8 cellular contexts compared by ENCODE assay signal in the genomic region with DNA sequence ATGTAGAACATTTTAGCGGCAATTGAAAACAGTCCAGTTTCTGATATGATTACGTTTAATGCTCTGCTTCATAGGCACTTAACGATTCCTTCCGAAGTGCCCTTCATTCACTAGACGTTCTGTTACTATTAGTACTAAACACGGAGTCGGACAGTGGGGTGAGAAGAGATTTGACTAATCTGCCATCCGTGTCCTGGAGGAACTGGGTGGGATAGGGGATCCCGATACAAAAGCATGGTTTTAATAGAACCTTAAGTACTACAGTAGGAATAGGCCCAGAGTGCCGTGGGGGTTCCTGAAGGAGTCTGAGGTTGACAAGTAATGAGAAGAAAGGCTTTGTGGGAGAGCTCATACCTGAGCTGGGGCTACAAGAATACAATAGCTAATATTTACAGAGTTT. TPM values are rescaled to one million over a fixed set of nuclear protein-coding genes. Genes with fewer than 3 reads are reported as not detected.
DNase-seq lines count a peak whose midpoint lies in the region; ATAC-seq and TF ChIP-seq lines count a peak whose summit lies in the region.

No MANE protein-coding gene starts in this region.

- no peak for DNase-seq in activated T-cell treated with anti-CD3 and anti-CD28 coated beads, Interleukin-2, amount 50 U/mL, for 4 hours
- DNase-seq in activated T-cell treated with anti-CD3 and anti-CD28 coated beads, Interleukin-2, amount 50 U/mL, for 48 hours: no peak
- no peak for DNase-seq in activated T-helper 2 cell treated with anti-CD3 and anti-CD28 coated beads, Interferon-gamma antibody, Interleukin-2, Interleukin-4, amounts not matched to agents 10 μg/mL and 5 μg/mL and 100 μg/mL, durations not matched to agents 14 hours and 24 hours and 36 hours (ENCODE audit: low spot score)
- DNase-seq in kidney tubule cell (ENCODE audit: low spot score) (peak; percentile 2), tibial artery (no peak), HUDEP-2 (lab: John Stamatoyannopoulos, UW; ENCODE audit: unreplicated experiment in 76 of 76) (no peak)
- no peak for DNase-seq in stimulated activated CD4-positive, alpha-beta T cell treated with anti-CD3 and anti-CD28 coated beads, Interleukin-4, amount 100 ng/mL, for 4 hours

- TF ChIP-seq CTCF in tibial artery (IDR thresholded peaks at IDR 0.05): no peak

- peak overlapping the region; percentile 75 to 86 for H3K4me3 ChIP-seq in tibial artery

- H3K4me1 Mint-ChIP-seq in activated T-cell treated with anti-CD3 and anti-CD28 coated beads, Interleukin-2, amount 50 U/mL, for 4 hours (ENCODE audit: low read depth): peaks cover 26% of the 10 kb centered on the region
- H3K4me1 Mint-ChIP-seq in activated T-helper 2 cell treated with anti-CD3 and anti-CD28 coated beads, Interferon-gamma antibody, Interleukin-2, Interleukin-4, amounts not matched to agents 10 μg/mL and 5 μg/mL and 100 μg/mL, durations not matched to agents 14 hours and 24 hours and 36 hours (ENCODE audit: low read depth): peaks cover 17% of the 10 kb centered on the region

- peaks cover 0 to 17% (median 12%) of the 10 kb centered on the region in 4 donors for H3K4me1 ChIP-seq in tibial artery

- H3K4me3 Mint-ChIP-seq in activated T-cell treated with anti-CD3 and anti-CD28 coated beads, Interleukin-2, amount 50 U/mL, for 4 hours: peak overlapping the region; percentile 96
- H3K4me3 Mint-ChIP-seq in activated T-helper 2 cell treated with anti-CD3 and anti-CD28 coated beads, Interferon-gamma antibody, Interleukin-2, Interleukin-4, amounts not matched to agents 10 μg/mL and 5 μg/mL and 100 μg/mL, durations not matched to agents 14 hours and 24 hours and 36 hours (ENCODE audit: low read depth): peak overlapping the region; percentile 99

- H3K36me3 ChIP-seq in tibial artery: peaks cover 0 to 9% (median 6%) of the 10 kb centered on the region in 3 donors

- H3K27ac ChIP-seq in tibial artery: peak overlapping the region; percentile 78 to 80

- H3K9me3 Mint-ChIP-seq in activated T-cell treated with anti-CD3 and anti-CD28 coated beads, Interleukin-2, amount 50 U/mL, for 4 hours: peaks cover 10% of the 10 kb centered on the region
- H3K9me3 Mint-ChIP-seq in activated T-helper 2 cell treated with anti-CD3 and anti-CD28 coated beads, Interferon-gamma antibody, Interleukin-2, Interleukin-4, amounts not matched to agents 10 μg/mL and 5 μg/mL and 100 μg/mL, durations not matched to agents 14 hours and 24 hours and 36 hours: peaks cover 16% of the 10 kb centered on the region

- intact Hi-C loops in activated T-helper 2 cell treated with anti-CD3 and anti-CD28 coated beads, Interferon-gamma antibody, Interleukin-2, Interleukin-4, amounts not matched to agents 10 μg/mL and 5 μg/mL and 100 μg/mL, durations not matched to agents 14 hours and 24 hours and 36 hours (cut with micrococcal nuclease): loop anchor here (10.0 kb wide), 1 partner anchor 102 kb away; a partner anchor contains a TSS
- intact Hi-C loops in tibial artery (cut with DNase I; ENCODE audit: low total_unique reads): no loop called here

- no peaks in the 10 kb centered on the region for H3K27me3 ChIP-seq in tibial artery

- no peak for ATAC-seq in activated T-cell treated with anti-CD3 and anti-CD28 coated beads, Interleukin-2, amount 50 U/mL, for 4 hours
- no peak for ATAC-seq in HG02884 (IDR thresholded peaks at IDR 0.05; ENCODE audit: unreplicated experiment)

- no peaks in the 10 kb centered on the region for H3K27me3 Mint-ChIP-seq in activated T-cell treated with anti-CD3 and anti-CD28 coated beads, Interleukin-2, amount 50 U/mL, for 4 hours (ENCODE audit: low read depth)
- H3K27me3 Mint-ChIP-seq in activated T-helper 2 cell treated with anti-CD3 and anti-CD28 coated beads, Interferon-gamma antibody, Interleukin-2, Interleukin-4, amounts not matched to agents 10 μg/mL and 5 μg/mL and 100 μg/mL, durations not matched to agents 14 hours and 24 hours and 36 hours (ENCODE audit: low read depth): no peaks in the 10 kb centered on the region

- no peaks in the 10 kb centered on the region for H3K9me3 ChIP-seq in tibial artery

- H3K27ac Mint-ChIP-seq in activated T-helper 2 cell treated with anti-CD3 and anti-CD28 coated beads, Interferon-gamma antibody, Interleukin-2, Interleukin-4, amounts not matched to agents 10 μg/mL and 5 μg/mL and 100 μg/mL, durations not matched to agents 14 hours and 24 hours and 36 hours: peak overlapping the region; percentile 95

- peaks cover 13% of the 10 kb centered on the region for H3K36me3 Mint-ChIP-seq in activated T-cell treated with anti-CD3 and anti-CD28 coated beads, Interleukin-2, amount 50 U/mL, for 4 hours (ENCODE audit: insufficient read depth)
- H3K36me3 Mint-ChIP-seq in activated T-helper 2 cell treated with anti-CD3 and anti-CD28 coated beads, Interferon-gamma antibody, Interleukin-2, Interleukin-4, amounts not matched to agents 10 μg/mL and 5 μg/mL and 100 μg/mL, durations not matched to agents 14 hours and 24 hours and 36 hours (ENCODE audit: low read depth): peaks cover 19% of the 10 kb centered on the region

RNA-seq across cellular contexts. Expression of a gene that starts 0.6 kb away (rescaled TPM):
- 10 to 100 TPM in 1 of 3 donors, 1 to 10 TPM in 2; 6.8 to 11.3 (median 8.5) TPM for total RNA-seq in activated T-cell treated with anti-CD3 and anti-CD28 coated beads, Interleukin-2, amount 50 U/mL, for 4 hours
- total RNA-seq in activated T-helper 2 cell treated with anti-CD3 and anti-CD28 coated beads, Interferon-gamma antibody, Interleukin-2, Interleukin-4, amounts not matched to agents 10 μg/mL and 5 μg/mL and 100 μg/mL, durations not matched to agents 14 hours and 24 hours and 36 hours: 4.1 and 4.7 TPM in 2 replicates

RNA-seq across cellular contexts. Expression of a gene that starts 0.7 kb away (rescaled TPM):
- 10 to 100 TPM; 20.2 to 21.6 (median 21.3) TPM for total RNA-seq in activated T-cell treated with anti-CD3 and anti-CD28 coated beads, Interleukin-2, amount 50 U/mL, for 4 hours
- 18.5 and 21.7 TPM in 2 replicates for total RNA-seq in activated T-helper 2 cell treated with anti-CD3 and anti-CD28 coated beads, Interferon-gamma antibody, Interleukin-2, Interleukin-4, amounts not matched to agents 10 μg/mL and 5 μg/mL and 100 μg/mL, durations not matched to agents 14 hours and 24 hours and 36 hours

RNA-seq across cellular contexts. Expression of a gene that starts 13.3 kb away (rescaled TPM):
- under 1 TPM in 2 of 3 donors, not detected in 1; 0.05 to 0.35 TPM for total RNA-seq in activated T-cell treated with anti-CD3 and anti-CD28 coated beads, Interleukin-2, amount 50 U/mL, for 4 hours
- total RNA-seq in activated T-helper 2 cell treated with anti-CD3 and anti-CD28 coated beads, Interferon-gamma antibody, Interleukin-2, Interleukin-4, amounts not matched to agents 10 μg/mL and 5 μg/mL and 100 μg/mL, durations not matched to agents 14 hours and 24 hours and 36 hours: 0.25 TPM in 1 of 2 replicates, not detected in the other
